Comparison of ENCODE assay signal across 1 cellular context in the genomic region with DNA sequence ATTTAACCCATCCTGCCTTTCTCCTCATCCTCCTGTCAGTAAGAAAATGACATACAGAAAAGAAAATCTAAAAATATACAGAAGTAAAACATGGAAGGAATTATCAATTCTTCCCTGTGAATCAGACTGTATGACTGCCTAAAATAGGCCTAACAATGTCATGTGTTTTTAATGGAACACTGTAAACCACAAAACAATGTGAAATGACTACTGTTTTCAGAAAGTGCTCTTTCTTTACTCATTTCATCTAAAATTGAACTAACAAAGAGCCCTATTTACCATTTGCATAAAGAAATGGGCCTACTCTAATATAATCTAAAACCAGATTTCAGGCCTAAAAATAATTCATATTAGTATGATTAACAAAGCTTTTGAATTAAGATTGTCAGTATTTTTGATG.
TF ChIP-seq lines count a peak whose summit lies in the region.

No MANE protein-coding gene starts in this region.

TF ChIP-seq in GM12878, 131 proteins besides CTCF, POLR2A, EP300 and RAD21:
- TF ChIP-seq MEF2B (IDR thresholded peaks at IDR 0.05; ENCODE audit: partially characterized antibody, poor library complexity, severe bottlenecking) (peak; percentile 50), MTA2 (IDR thresholded peaks at IDR 0.05; ENCODE audit: low read depth) (peak; percentile 47; the same call in 1 of the 2 replicates), JUNB (IDR thresholded peaks at IDR 0.05) (peak; percentile 70), MEF2A (IDR thresholded peaks at IDR 0.05; ENCODE audit: insufficient read depth, low read depth, low read length) (peak; percentile 88), IKZF2 (IDR thresholded peaks at IDR 0.05) (peak; percentile 43 to 50; a peak in 3 of 4 replicates), BCL11A (IDR thresholded peaks at IDR 0.05; ENCODE audit: low read depth, low read length) (0 out of 2 replicates have a peak, but pooled peaks have one; percentile 38), NFIC (IDR thresholded peaks at IDR 0.05; ENCODE audit: low read depth, low read length) (peak; percentile 55; the same call in 1 of the 2 replicates), RUNX3 (IDR thresholded peaks at IDR 0.05; ENCODE audit: low read length) (peak; percentile 90), ZNF384 (IDR thresholded peaks at IDR 0.05; ENCODE audit: borderline replicate concordance, low read depth, low read length) (no peak), E2F4 (IDR thresholded peaks at IDR 0.05; ENCODE audit: low read depth, low read length) (no peak), MXI1 (IDR thresholded peaks at IDR 0.05; ENCODE audit: low read depth, low read length) (no peak)
TF ChIP-seq in GM12878: peak in this region for 8.
